Comparison of ENCODE assay signal across 13 cellular contexts in genomic region chr6:21496749-21497148, GRCh38.
"Had no signal": no experiment of that assay in that cellular context is flagged by ENCODE, and none has a peak within 500 bp of the region (broad histone marks: within the 10 kb centered on the region; RNA-seq: fewer than 3 reads in every experiment).

No MANE protein-coding gene starts in this region.

- DNase-seq: activated B cell treated with CpG ODN at 0.5 μM for 24 hours; activated CD4-positive, alpha-beta memory T cell treated with anti-CD3 and anti-CD28 coated beads for 36 hours; activated CD4-positive, alpha-beta T cell treated with anti-CD3 and anti-CD28 coated beads for 4 hours; body of pancreas; mesendoderm; naive thymus-derived CD4-positive, alpha-beta T cell; spleen; stimulated activated naive B cell treated with anti-CD40 and anti-IgM and Interleukin-4, amounts not matched to agents 10 μg/mL and 1 μg/mL and 100 μg/mL, for 72 hours; T-helper 1 cell; T-helper 9 cell; upper lobe of right lung had no signal

- H3K36me3 ChIP-seq: neutrophil, spleen, upper lobe of right lung had no signal

- ATAC-seq: body of pancreas; naive thymus-derived CD4-positive, alpha-beta T cell; stimulated activated naive B cell treated with anti-CD40 and anti-IgM and Interleukin-4, amounts not matched to agents 10 μg/mL and 1 μg/mL and 100 μg/mL, for 72 hours; upper lobe of right lung had no signal

- H3K27me3 ChIP-seq: body of pancreas, neutrophil, spleen, upper lobe of right lung had no signal

- H3K9me3 ChIP-seq: body of pancreas, neutrophil, spleen, upper lobe of right lung had no signal

- H3K27ac ChIP-seq: body of pancreas, epithelial cell of prostate, neutrophil, spleen, upper lobe of right lung had no signal

- H3K4me3 ChIP-seq: body of pancreas, spleen, upper lobe of right lung had no signal

- H3K4me1 ChIP-seq: spleen, upper lobe of right lung had no signal
